ENCODE assay signal across 8 cellular contexts in genomic region chr20:409697-410559, GRCh38. TPM values are rescaled to one million over a fixed set of nuclear protein-coding genes. Genes with fewer than 3 reads are reported as not detected.
DNase-seq lines count a peak whose midpoint lies in the region; ATAC-seq and TF ChIP-seq lines count a peak whose summit lies in the region.

No MANE protein-coding gene starts in this region.

- TF ChIP-seq CTCF in VCaP (conservative IDR thresholded peaks at IDR 0.05) (no peak), glutamatergic neuron (IDR thresholded peaks at IDR 0.05; ENCODE audit: partially characterized antibody, unreplicated experiment) (no peak), left lung (IDR thresholded peaks at IDR 0.05) (no peak), lower leg skin (IDR thresholded peaks at IDR 0.05) (no peak)

- DNase-seq in HT-29 (ENCODE audit: low spot score) (peak; percentile 46), glutamatergic neuron (no peak), left lung (no peak), lower leg skin (ENCODE audit: low spot score in 2 of 2) (no peak), DMS53 (lab: John Stamatoyannopoulos, UW) (no peak)
- no peak for DNase-seq in stimulated activated naive B cell treated with anti-CD40 and anti-IgM and Interleukin-4, amounts not matched to agents 10 μg/mL and 1 μg/mL and 100 μg/mL, for 72 hours

- H3K27me3 ChIP-seq in left lung, result no peaks in the 10 kb centered on the region

- H3K4me3 ChIP-seq in left lung, result peak overlapping the region in 1 of 2 donors; percentile 80
- H3K4me3 ChIP-seq in lower leg skin (ENCODE audit: low read depth, poor library complexity, severe bottlenecking), result no peak overlapping the region

- no peak for ATAC-seq in stimulated activated naive B cell treated with anti-CD40 and anti-IgM and Interleukin-4, amounts not matched to agents 10 μg/mL and 1 μg/mL and 100 μg/mL, for 72 hours (replicated peaks)
- no peak for ATAC-seq in left lung
- ATAC-seq in HG02763 (IDR thresholded peaks at IDR 0.05; ENCODE audit: unreplicated experiment), result no peak

- no peaks in the 10 kb centered on the region for H3K9me3 ChIP-seq in left lung

- H3K27me3 Mint-ChIP-seq in glutamatergic neuron (ENCODE audit: unreplicated experiment), result peaks cover 14% of the 10 kb centered on the region
- no peaks in the 10 kb centered on the region for H3K27me3 Mint-ChIP-seq in stimulated activated naive B cell treated with anti-CD40 and anti-IgM and Interleukin-4, amounts not matched to agents 10 μg/mL and 1 μg/mL and 100 μg/mL, for 72 hours

- peaks cover 11 to 32% of the 10 kb centered on the region in 2 donors for H3K4me1 ChIP-seq in left lung

- WGBS in lower leg skin, 2 donors, result 73 to 74% methylated on average over 14 of the region's 14 CpGs

- intact Hi-C loops in left lung (cut with DNase I) (no loop called here), lower leg skin (cut with DNase I; ENCODE audit: low total_unique reads) (no loop called here)

- H3K36me3 Mint-ChIP-seq in glutamatergic neuron (ENCODE audit: unreplicated experiment), result peaks cover 13% of the 10 kb centered on the region
- H3K36me3 Mint-ChIP-seq in stimulated activated naive B cell treated with anti-CD40 and anti-IgM and Interleukin-4, amounts not matched to agents 10 μg/mL and 1 μg/mL and 100 μg/mL, for 72 hours, result peaks cover 23 to 47% of the 10 kb centered on the region in 2 donors

- peak overlapping the region; percentile 33 for H3K27ac Mint-ChIP-seq in glutamatergic neuron (ENCODE audit: unreplicated experiment)
- H3K27ac Mint-ChIP-seq in stimulated activated naive B cell treated with anti-CD40 and anti-IgM and Interleukin-4, amounts not matched to agents 10 μg/mL and 1 μg/mL and 100 μg/mL, for 72 hours, result peak overlapping the region; percentile 95

- H3K9me3 Mint-ChIP-seq in glutamatergic neuron (ENCODE audit: unreplicated experiment), result peaks cover 11% of the 10 kb centered on the region
- no peaks in the 10 kb centered on the region for H3K9me3 Mint-ChIP-seq in stimulated activated naive B cell treated with anti-CD40 and anti-IgM and Interleukin-4, amounts not matched to agents 10 μg/mL and 1 μg/mL and 100 μg/mL, for 72 hours

- peaks cover 17% of the 10 kb centered on the region for H3K4me1 Mint-ChIP-seq in glutamatergic neuron (ENCODE audit: low read depth, unreplicated experiment)
- H3K4me1 Mint-ChIP-seq in stimulated activated naive B cell treated with anti-CD40 and anti-IgM and Interleukin-4, amounts not matched to agents 10 μg/mL and 1 μg/mL and 100 μg/mL, for 72 hours, result peaks cover 34 to 62% of the 10 kb centered on the region in 2 donors

- TF ChIP-seq POLR2A in lower leg skin (IDR thresholded peaks at IDR 0.05), result no peak

- peaks cover 0 to 14% of the 10 kb centered on the region in 2 donors for H3K36me3 ChIP-seq in left lung

- peak overlapping the region; percentile 92 for H3K4me3 Mint-ChIP-seq in glutamatergic neuron (ENCODE audit: unreplicated experiment)
- peak overlapping the region; percentile 96 for H3K4me3 Mint-ChIP-seq in stimulated activated naive B cell treated with anti-CD40 and anti-IgM and Interleukin-4, amounts not matched to agents 10 μg/mL and 1 μg/mL and 100 μg/mL, for 72 hours

- H3K27ac ChIP-seq in VCaP (peak overlapping the region; percentile 97), left lung (peak overlapping the region in 1 of 2 donors; percentile 19)

RNA-seq across cellular contexts. Expression of gene RBCK1, which starts 1.8 kb away (rescaled TPM):
- total RNA-seq in HT-29 (2014; rRNA removed; shearing (Covaris generic)), result 208 and 221 TPM in 2 replicates
- total RNA-seq in glutamatergic neuron (ENCODE audit: unreplicated experiment) (97.6 TPM), left lung (10 to 100 TPM; 97.9 to 99.8 TPM), lower leg skin (10 to 100 TPM; 65.2 to 90.1 (median 77.1) TPM)

RNA-seq across cellular contexts. Expression of gene TRIB3, which starts 29.4 kb away (rescaled TPM):
- 137 TPM in 2 replicates for total RNA-seq in HT-29 (2014; rRNA removed; shearing (Covaris generic))
- 29.3 TPM for total RNA-seq in glutamatergic neuron (ENCODE audit: unreplicated experiment)
- 10 to 100 TPM; 19.0 to 28.4 TPM for total RNA-seq in left lung
- 10 to 100 TPM; 20.6 to 35.2 (median 27.5) TPM for total RNA-seq in lower leg skin

RNA-seq across cellular contexts. Expression of gene TBC1D20, which starts 52.4 kb away (rescaled TPM):
- total RNA-seq in HT-29 (2014; rRNA removed; shearing (Covaris generic)), result 16.7 and 19.5 TPM in 2 replicates
- total RNA-seq in glutamatergic neuron (ENCODE audit: unreplicated experiment), result 39.6 TPM
- total RNA-seq in left lung, result 10 to 100 TPM; 37.5 to 37.7 TPM
- 10 to 100 TPM; 36.5 to 44.8 (median 42.5) TPM for total RNA-seq in lower leg skin
